ENCODE assay signal across 8 cellular contexts in the genomic region with DNA sequence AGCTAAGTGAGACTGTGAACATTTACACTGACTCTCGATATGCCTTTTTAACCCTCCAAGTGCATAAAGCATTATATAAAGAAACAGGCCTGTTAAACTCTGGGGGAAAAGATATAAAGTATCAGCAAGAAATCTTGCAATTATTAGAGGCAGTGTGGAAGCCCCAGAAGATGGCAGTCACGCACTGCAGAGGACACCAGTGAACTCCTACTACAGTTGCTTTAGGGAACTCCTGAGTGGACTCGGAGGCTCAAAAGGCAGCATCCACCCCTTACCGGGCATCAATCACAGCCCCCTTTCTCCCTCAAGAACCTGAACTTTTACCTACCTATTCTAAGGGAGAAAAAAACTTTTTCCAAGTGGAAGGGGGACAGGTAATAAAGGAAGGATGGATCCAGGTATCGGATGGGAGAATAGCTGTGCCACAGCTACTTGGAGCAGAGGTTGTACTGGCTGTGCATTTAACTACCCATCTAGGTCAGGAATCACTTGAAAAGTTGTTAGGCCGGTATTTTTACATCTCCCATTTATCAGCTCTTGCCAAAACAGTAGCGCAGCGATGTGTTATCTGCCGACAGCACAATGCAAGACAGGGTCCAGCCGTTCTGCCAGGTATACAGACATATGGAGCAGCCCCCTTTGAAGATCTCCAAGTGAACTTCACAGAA.
DNase-seq lines count a peak whose midpoint lies in the region; ATAC-seq and TF ChIP-seq lines count a peak whose summit lies in the region.

No MANE protein-coding gene starts in this region.

- H3K27me3 ChIP-seq in AG04450 (ENCODE audit: control insufficient read depth, insufficient read depth, low read length), result no peaks in the 10 kb centered on the region

- H3K27ac ChIP-seq in AG04450 (ENCODE audit: low read depth, low read length), result no peak overlapping the region

- POLR2A ChIA-PET in AG04450 (lab: Yijun Ruan, JAX), result no interaction called here

- peaks cover 4% of the 10 kb centered on the region for H3K9me3 ChIP-seq in AG04450 (ENCODE audit: control insufficient read depth, insufficient read depth, low read length)

- CTCF ChIA-PET in AG04450 (lab: Charles Lee), result interaction anchor here (0.7 kb wide), 1 partner anchor 967 kb away, joined by 3 read pairs; no protein-coding TSS in a partner anchor

- DNase-seq in AG04450 (ENCODE audit: low read depth, low spot score) (no peak), activated T-cell treated with anti-CD3 and anti-CD28 coated beads for 24 hours (ENCODE audit: low read depth) (peak; percentile 8), iPS-NIHi11 (ENCODE audit: low spot score) (peak; percentile 26), left lobe of liver (ENCODE audit: low spot score) (no peak)
- DNase-seq in Jurkat, Clone E6-1 (ENCODE audit: low read depth, low spot score), result peak; percentile 2
- peak; percentile 9 for DNase-seq in stimulated activated CD8-positive, alpha-beta memory T cell treated with anti-CD3 and anti-CD28 coated beads, Interleukin-12 subunit alpha, Interleukin-12 subunit beta, amount 100 ng/mL, for 1 hour (ENCODE audit: low read depth)

- no peak for ATAC-seq in HG02588 (IDR thresholded peaks at IDR 0.05; ENCODE audit: unreplicated experiment)
- ATAC-seq in left lobe of liver, result no peak
- no peak for ATAC-seq in HG03521 (IDR thresholded peaks at IDR 0.05; ENCODE audit: unreplicated experiment)

- peak; percentile 38 for TF ChIP-seq CTCF in AG04450 (IDR thresholded peaks at IDR 0.05; ENCODE audit: low read depth, low read length)

- H3K4me3 ChIP-seq in AG04450 (ENCODE audit: low read depth, low read length), result no peak overlapping the region
- H3K4me3 ChIP-seq in Jurkat, Clone E6-1 (ENCODE audit: low read length), result no peak overlapping the region

Comparison
In these comparisons a context has a peak if more than half of its experiments do, and no peak if none do; other contexts are left out.
1. DNase-seq: peak in Jurkat, Clone E6-1 (single experiment), activated T-cell treated with anti-CD3 and anti-CD28 coated beads for 24 hours (single experiment), iPS-NIHi11 (single experiment) and stimulated activated CD8-positive, alpha-beta memory T cell treated with anti-CD3 and anti-CD28 coated beads, Interleukin-12 subunit alpha, Interleukin-12 subunit beta, amount 100 ng/mL, for 1 hour (single experiment); none in AG04450 (single experiment) and left lobe of liver (single experiment).